In the genomic region with DNA sequence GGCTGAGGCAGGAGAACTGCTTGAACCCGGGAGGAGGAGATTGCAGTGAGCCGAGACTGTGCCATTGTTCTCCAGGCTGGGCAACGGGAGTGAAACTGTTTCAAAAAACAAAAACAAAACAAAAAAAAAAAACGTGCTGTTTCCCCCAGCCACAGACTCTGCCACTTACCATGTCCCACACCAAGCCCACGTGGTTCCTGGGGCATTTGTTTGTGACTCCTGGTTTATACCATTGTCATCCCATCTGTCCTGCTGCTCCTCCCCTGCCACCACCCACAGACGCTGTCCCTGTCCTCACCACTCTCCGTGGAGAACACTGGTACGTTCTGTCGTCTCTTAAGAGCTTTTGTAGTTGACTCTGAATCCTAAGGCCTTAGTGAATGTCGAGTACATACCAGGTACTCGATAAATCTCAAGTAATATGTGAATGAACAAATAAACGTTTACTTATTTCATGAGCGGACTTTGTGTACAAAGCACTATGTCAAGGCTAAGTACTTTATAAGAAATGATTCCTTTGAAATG, we compare ENCODE assay signal across 16 cellular contexts.
"Had no signal": no experiment of that assay in that cellular context is flagged by ENCODE, and none has a peak within 500 bp of the region (broad histone marks: within the 10 kb centered on the region; RNA-seq: fewer than 3 reads in every experiment).

No MANE protein-coding gene starts in this region.

- DNase-seq: foreskin melanocyte; heart left ventricle; hippocampal formation; kidney glomerular epithelial cell; natural killer cell; nucleus accumbens; ovary; stimulated activated CD4-positive, alpha-beta T cell treated with anti-CD3 and anti-CD28 coated beads, Interleukin-12 subunit alpha, Interleukin-12 subunit beta, amount 100 ng/mL, for 4 hours; stimulated activated naive CD4-positive, alpha-beta T cell; stomach; upper lobe of left lung had no signal

- ATAC-seq: heart left ventricle, natural killer cell had no signal

- H3K4me1 ChIP-seq: colonic mucosa, heart left ventricle, neural progenitor cell, right atrium auricular region, stomach, upper lobe of left lung, vagina had no signal

- H3K27ac ChIP-seq: colonic mucosa, heart left ventricle, neural progenitor cell, ovary, right atrium auricular region, stomach, thyroid gland, upper lobe of left lung, vagina had no signal

- H3K4me3 ChIP-seq: colonic mucosa, heart left ventricle, neural progenitor cell, ovary, right atrium auricular region, stomach, thyroid gland, upper lobe of left lung, vagina had no signal

- H3K27me3 ChIP-seq: colonic mucosa, heart left ventricle, neural progenitor cell, ovary, right atrium auricular region, stomach, thyroid gland, upper lobe of left lung, vagina had no signal

- H3K9me3 ChIP-seq: colonic mucosa, heart left ventricle, ovary, right atrium auricular region, stomach, thyroid gland, upper lobe of left lung, vagina had no signal

- H3K36me3 ChIP-seq: colonic mucosa, heart left ventricle, neural progenitor cell, ovary, right atrium auricular region, stomach, thyroid gland, upper lobe of left lung, vagina had no signal
